1 cellular context compared by ENCODE assay signal in genomic region chr14:103100281-103101121, GRCh38.
TF ChIP-seq lines count a peak whose summit lies in the region.

No MANE protein-coding gene starts in this region.

TF ChIP-seq in liver, 16 proteins besides CTCF, POLR2A, EP300 and RAD21:
- no peak for TF ChIP-seq ATF3 (IDR thresholded peaks at IDR 0.05)
- peak; percentile 44 for TF ChIP-seq YY1 (IDR thresholded peaks at IDR 0.05)
- peak in 1 of 2 donors; percentile 30 for TF ChIP-seq JUND (IDR thresholded peaks at IDR 0.05)
- TF ChIP-seq REST (IDR thresholded peaks at IDR 0.05) = peak; percentile 67
- peak; percentile 27 for TF ChIP-seq FOXA2 (IDR thresholded peaks at IDR 0.05)
- no peak for TF ChIP-seq ZBTB33 (IDR thresholded peaks at IDR 0.05)
- TF ChIP-seq FOXA1 (IDR thresholded peaks at IDR 0.05) = no peak
- peak; percentile 74 for TF ChIP-seq SP1 (IDR thresholded peaks at IDR 0.05)
- TF ChIP-seq HNF4G (IDR thresholded peaks at IDR 0.05) = no peak
- peak; percentile 64 to 76 for TF ChIP-seq HNF4A (conservative IDR thresholded peaks at IDR 0.05)
- TF ChIP-seq NR2F2 (IDR thresholded peaks at IDR 0.05) = peak; percentile 37
- TF ChIP-seq MAX (IDR thresholded peaks at IDR 0.05) = peak; percentile 60
- peak; percentile 77 to 87 for TF ChIP-seq RXRA (IDR thresholded peaks at IDR 0.05)
- peak in 1 of 2 donors; percentile 11 for TF ChIP-seq GABPA (IDR thresholded peaks at IDR 0.05 in 1 of 2, conservative IDR thresholded peaks at IDR 0.05 in 1 of 2)
- peak in 1 of 2 donors; percentile 20 for TF ChIP-seq EGR1 (IDR thresholded peaks at IDR 0.05; ENCODE audit: low read depth in 2 of 2)
- TF ChIP-seq TAF1 (conservative IDR thresholded peaks at IDR 0.05) = no peak
TF ChIP-seq in liver: peak in this region for 11.
